In the genomic region with DNA sequence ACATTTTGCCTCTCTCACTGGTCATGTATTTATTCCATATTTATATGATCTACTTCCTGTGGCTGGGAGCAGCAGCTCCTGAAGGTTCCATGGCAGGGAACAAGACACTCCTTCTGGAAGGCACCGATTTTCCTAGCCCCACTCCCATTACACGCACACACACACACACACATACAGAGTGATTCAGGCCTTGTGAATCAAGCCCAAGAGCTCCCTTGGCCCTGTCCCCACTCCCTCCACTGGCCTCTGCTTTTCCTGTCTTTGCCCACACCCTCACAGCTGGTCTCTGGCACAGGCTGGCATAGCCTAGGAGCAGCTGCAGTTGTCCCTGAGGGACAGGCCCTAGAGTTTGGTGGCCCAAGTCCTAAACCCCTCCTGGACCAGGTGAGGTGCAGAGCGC, we compare ENCODE assay signal across 20 cellular contexts.
DNase-seq lines count a peak whose midpoint lies in the region; ATAC-seq, FAIRE-seq and TF ChIP-seq lines count a peak whose summit lies in the region.
"Had no signal": no experiment of that assay in that cellular context is flagged by ENCODE, and none has a peak within 500 bp of the region (broad histone marks: within the 10 kb centered on the region; RNA-seq: fewer than 3 reads in every experiment).

No MANE protein-coding gene starts in this region.

- H3K36me3 ChIP-seq in PC-3 (ENCODE audit: low read depth, low read length): no peaks in the 10 kb centered on the region
- H3K36me3 ChIP-seq: ascending aorta, SJCRH30, thoracic aorta had no signal

- CTCF ChIA-PET in PC-3 (lab: Charles Lee) (no interaction called here), MCF 10A (lab: Yijun Ruan, JAX) (interaction anchor here (0.6 to 1.1 kb wide), 3 partner anchors 11 to 843 kb away, joined by 3 to 4 read pairs (median 3); no protein-coding TSS in a partner anchor)

- H3K27me3 Mint-ChIP-seq in MCF 10A (ENCODE audit: insufficient read depth, unreplicated experiment): peaks cover 2% of the 10 kb centered on the region

- no peak for TF ChIP-seq CTCF in AG09309 (IDR thresholded peaks at IDR 0.05; ENCODE audit: control insufficient read depth, insufficient read depth, low read depth, low read length, missing control alignments)
- TF ChIP-seq CTCF in PC-3 (conservative IDR thresholded peaks at IDR 0.05; ENCODE audit: low read depth, low read length): no peak
- TF ChIP-seq CTCF in MCF 10A (IDR thresholded peaks at IDR 0.05; ENCODE audit: unreplicated experiment): no peak

- H3K27ac Mint-ChIP-seq in MCF 10A (ENCODE audit: low read depth, unreplicated experiment): no peak overlapping the region
- H3K27ac Mint-ChIP-seq: CD8-positive, alpha-beta memory T cell; T-helper 17 cell had no signal

- H3K4me3 ChIP-seq in AG09309 (ENCODE audit: control insufficient read depth, low read depth, low read length): no peak overlapping the region
- H3K4me3 ChIP-seq in PC-3 (ENCODE audit: low read length): no peak overlapping the region
- H3K4me3 ChIP-seq: ascending aorta, K562, mucosa of descending colon, SJCRH30, thoracic aorta had no signal

- FAIRE-seq in HTR-8/SVneo (lab: Jason Lieb, UNC) (no peak), GM12891 (lab: Jason Lieb, UNC) (no peak)
- FAIRE-seq: K562 had no signal

- BruUV-seq in PC-3 (replicated peaks; lab: Mats Ljungman, UMichigan): no TSS peak
- BruUV-seq in MCF 10A (replicated peaks; lab: Mats Ljungman, UMichigan): no TSS peak

- peaks cover 64% of the 10 kb centered on the region for H3K27me3 ChIP-seq in PC-3 (ENCODE audit: low read length)
- H3K27me3 ChIP-seq: ascending aorta, SJCRH30 had no signal

- no peaks in the 10 kb centered on the region for H3K9me2 ChIP-seq in PC-3 (replicated peaks; ENCODE audit: low read length)

- H3K79me2 ChIP-seq in PC-3 (ENCODE audit: low read length): no peaks in the 10 kb centered on the region

- H3K36me3 Mint-ChIP-seq in MCF 10A (ENCODE audit: insufficient read depth, unreplicated experiment): no peaks in the 10 kb centered on the region
- H3K36me3 Mint-ChIP-seq: CD8-positive, alpha-beta memory T cell had no signal

- H3K27ac ChIP-seq in PC-3 (ENCODE audit: low read length): no peak overlapping the region
- H3K27ac ChIP-seq: ascending aorta, SJCRH30, thoracic aorta had no signal

- TF ChIP-seq POLR2A in GM12891 (IDR thresholded peaks at IDR 0.05; ENCODE audit: low read depth, low read length): no peak

- 0 out of 2 replicates have a peak, but pooled peaks have one; percentile 20 for ATAC-seq in PC-3
- ATAC-seq: T-helper 17 cell had no signal

- no peak overlapping the region for H2AFZ ChIP-seq in PC-3 (ENCODE audit: low read length)

- no peaks in the 10 kb centered on the region for H3K9me3 Mint-ChIP-seq in MCF 10A (ENCODE audit: unreplicated experiment)

- H3K4me1 Mint-ChIP-seq in MCF 10A (ENCODE audit: insufficient read depth, unreplicated experiment): peaks cover 16% of the 10 kb centered on the region
- H3K4me1 Mint-ChIP-seq: CD8-positive, alpha-beta memory T cell; T-helper 17 cell had no signal

- peak; percentile 13 for DNase-seq in AG09309 (ENCODE audit: low read depth)
- peak; percentile 47 for DNase-seq in H4 (ENCODE audit: low spot score)
- no peak for DNase-seq in PC-3
- DNase-seq in head of caudate nucleus: peak in 23 of 42 donors; percentile 14 to 73 (median 44)
- DNase-seq in HTR-8/SVneo (ENCODE audit: insufficient read length, low spot score): no peak
- DNase-seq in MCF 10A (ENCODE audit: unreplicated experiment): no peak
- DNase-seq in activated CD4-positive, CD25-positive, alpha-beta regulatory T cell treated with anti-CD3 and anti-CD28 coated beads, Interleukin-2, amount 50 U/mL, for 72 hours: no peak
- DNase-seq in GM12891 (ENCODE audit: insufficient read length, low spot score): no peak
- DNase-seq: activated CD4-positive, alpha-beta T cell treated with anti-CD3 and anti-CD28 coated beads, Interleukin-2, amount 50 U/mL, for 48 hours; activated naive CD4-positive, alpha-beta T cell treated with anti-CD3 and anti-CD28 coated beads, Interleukin-2, amount 50 U/mL, for 16 hours; CD8-positive, alpha-beta memory T cell; left ventricle myocardium superior; mucosa of descending colon; NCI-H1105; OCI-M1; T-helper 17 cell had no signal

- no peaks in the 10 kb centered on the region for H3K9me3 ChIP-seq in PC-3 (ENCODE audit: low read length)
- H3K9me3 ChIP-seq: ascending aorta, mucosa of descending colon, SJCRH30, thoracic aorta had no signal

- H3K9ac ChIP-seq in PC-3 (ENCODE audit: low read length): no peak overlapping the region

- no peaks in the 10 kb centered on the region for H3F3A ChIP-seq in PC-3 (ENCODE audit: low read length, unreplicated experiment)

- POLR2A ChIA-PET in PC-3 (lab: Charles Lee; ENCODE audit: unreplicated experiment): no interaction called here
- POLR2A ChIA-PET in MCF 10A (lab: Yijun Ruan, JAX): interaction anchor here (0.8 kb wide), 1 partner anchor 9 kb away, joined by 3 read pairs; no protein-coding TSS in a partner anchor

- no peak overlapping the region for H3K4me3 Mint-ChIP-seq in MCF 10A (ENCODE audit: unreplicated experiment)
- H3K4me3 Mint-ChIP-seq: CD8-positive, alpha-beta memory T cell; T-helper 17 cell had no signal

- no peaks in the 10 kb centered on the region for H3K4me1 ChIP-seq in PC-3 (ENCODE audit: insufficient read depth, low read length)
- H3K4me1 ChIP-seq: ascending aorta, SJCRH30 had no signal

- no peak overlapping the region for H3K4me2 ChIP-seq in PC-3 (ENCODE audit: low read length)

- no peaks in the 10 kb centered on the region for H4K20me1 ChIP-seq in PC-3 (ENCODE audit: low read length)

- intact Hi-C loops in PC-3 (cut with micrococcal nuclease) (no loop called here), head of caudate nucleus (cut with DNase I) (no loop called here), MCF 10A (cut with micrococcal nuclease) (no loop called here)

TF ChIP-seq in GM12891, 5 proteins besides CTCF, POLR2A, EP300 and RAD21:
- no peak for TF ChIP-seq SPI1 (IDR thresholded peaks at IDR 0.05; ENCODE audit: low read depth, low read length)
- no peak for TF ChIP-seq TAF1 (IDR thresholded peaks at IDR 0.05; ENCODE audit: low read depth, low read length)
- no peak for TF ChIP-seq POU2F2 (IDR thresholded peaks at IDR 0.05; ENCODE audit: low read depth, low read length)
- TF ChIP-seq PAX5 (IDR thresholded peaks at IDR 0.05; ENCODE audit: insufficient read depth, low read length, severe bottlenecking): no peak
- no peak for TF ChIP-seq POLR2AphosphoS5 (IDR thresholded peaks at IDR 0.05; ENCODE audit: low read depth, low read length)

Comparison
In these comparisons a context has a peak if more than half of its experiments do, and no peak if none do; other contexts are left out.
1. DNase-seq: peak in AG09309 (single experiment), H4 (single experiment) and head of caudate nucleus (23 of 42); none in PC-3 (single experiment), HTR-8/SVneo (single experiment), MCF 10A (single experiment), activated CD4-positive, CD25-positive, alpha-beta regulatory T cell treated with anti-CD3 and anti-CD28 coated beads, Interleukin-2, amount 50 U/mL, for 72 hours (single experiment) and GM12891 (single experiment).